In genomic region chr18:9068346-9068745, GRCh38 we compare ENCODE assay signal across 2 cellular contexts.
TF ChIP-seq lines count a peak whose summit lies in the region.

No MANE protein-coding gene starts in this region.

TF ChIP-seq in liver, 16 proteins besides CTCF, POLR2A, EP300 and RAD21:
- TF ChIP-seq REST (IDR thresholded peaks at IDR 0.05) (no peak), EGR1 (IDR thresholded peaks at IDR 0.05; ENCODE audit: low read depth in 2 of 2) (no peak), FOXA1 (IDR thresholded peaks at IDR 0.05) (no peak), RXRA (IDR thresholded peaks at IDR 0.05) (no peak), SP1 (IDR thresholded peaks at IDR 0.05) (no peak), HNF4A (conservative IDR thresholded peaks at IDR 0.05) (no peak), ZBTB33 (IDR thresholded peaks at IDR 0.05) (no peak), ATF3 (IDR thresholded peaks at IDR 0.05) (no peak), NR2F2 (IDR thresholded peaks at IDR 0.05) (no peak), YY1 (IDR thresholded peaks at IDR 0.05) (no peak), HNF4G (IDR thresholded peaks at IDR 0.05) (no peak), MAX (IDR thresholded peaks at IDR 0.05) (no peak), GABPA (IDR thresholded peaks at IDR 0.05 in 1 of 2, conservative IDR thresholded peaks at IDR 0.05 in 1 of 2) (no peak), TAF1 (conservative IDR thresholded peaks at IDR 0.05) (no peak), JUND (IDR thresholded peaks at IDR 0.05) (no peak), FOXA2 (IDR thresholded peaks at IDR 0.05) (no peak)

TF ChIP-seq in HepG2, 621 proteins besides CTCF, POLR2A, EP300 and RAD21 (continued from another document):
- TF ChIP-seq CSRNP2 (CRISPR knock-in tag; conservative IDR thresholded peaks at IDR 0.05; ENCODE audit: low read depth) (no peak), KAT8 (CRISPR knock-in tag; IDR thresholded peaks at IDR 0.05) (no peak), MAX (IDR thresholded peaks at IDR 0.05) (no peak), HDAC1 (CRISPR knock-in tag; IDR thresholded peaks at IDR 0.05) (no peak), MBNL3 (CRISPR knock-in tag; conservative IDR thresholded peaks at IDR 0.05) (no peak), NR1H2 (CRISPR knock-in tag; IDR thresholded peaks at IDR 0.05; ENCODE audit: borderline replicate concordance, low read depth) (no peak), MAFF (IDR thresholded peaks at IDR 0.05; ENCODE audit: low read depth, low read length) (no peak), KLF13 (CRISPR knock-in tag; IDR thresholded peaks at IDR 0.05) (no peak), ZNF280D (CRISPR knock-in tag; IDR thresholded peaks at IDR 0.05) (no peak)
